29 cellular contexts compared by ENCODE assay signal in genomic region chr19:45021971-45022370, GRCh38. TPM values are rescaled to one million over a fixed set of nuclear protein-coding genes. Genes with fewer than 3 reads are reported as not detected.
DNase-seq lines count a peak whose midpoint lies in the region; ATAC-seq, FAIRE-seq and TF ChIP-seq lines count a peak whose summit lies in the region.
"Had no signal": no experiment of that assay in that cellular context is flagged by ENCODE, and none has a peak within 500 bp of the region (broad histone marks: within the 10 kb centered on the region; RNA-seq: fewer than 3 reads in every experiment).

No MANE protein-coding gene starts in this region.

- no peaks in the 10 kb centered on the region for H3K27me3 Mint-ChIP-seq in activated CD8-positive, alpha-beta memory T cell treated with anti-CD3 and anti-CD28 coated beads, Interleukin-2, amount 10 ng/mL, durations not matched to agents 7 days and 5 days
- no peaks in the 10 kb centered on the region for H3K27me3 Mint-ChIP-seq in memory B cell
- H3K27me3 Mint-ChIP-seq: B cell had no signal

- no peaks in the 10 kb centered on the region for H3K9me3 Mint-ChIP-seq in activated CD8-positive, alpha-beta memory T cell treated with anti-CD3 and anti-CD28 coated beads, Interleukin-2, amount 10 ng/mL, durations not matched to agents 7 days and 5 days (ENCODE audit: low read depth)
- no peaks in the 10 kb centered on the region for H3K9me3 Mint-ChIP-seq in memory B cell
- H3K9me3 Mint-ChIP-seq: HFFc6 had no signal

- peaks cover 5% of the 10 kb centered on the region for H3K4me1 Mint-ChIP-seq in activated CD8-positive, alpha-beta memory T cell treated with anti-CD3 and anti-CD28 coated beads, Interleukin-2, amount 10 ng/mL, durations not matched to agents 7 days and 5 days
- H3K4me1 Mint-ChIP-seq in memory B cell, result no peaks in the 10 kb centered on the region

- H3K79me2 ChIP-seq in K562 (ENCODE audit: control insufficient read depth, insufficient read depth, low read length), result no peaks in the 10 kb centered on the region
- no peaks in the 10 kb centered on the region for H3K79me2 ChIP-seq in osteoblast (ENCODE audit: insufficient read depth, low read length)

- H4K20me1 ChIP-seq in K562 (replicated peaks; ENCODE audit: control insufficient read depth, insufficient read depth, low read length), result no peaks in the 10 kb centered on the region
- no peaks in the 10 kb centered on the region for H4K20me1 ChIP-seq in osteoblast (ENCODE audit: insufficient read depth, low read length)

- no peak overlapping the region for H2AFZ ChIP-seq in K562 (ENCODE audit: low read depth, low read length)
- no peak overlapping the region for H2AFZ ChIP-seq in osteoblast (ENCODE audit: low read length)
- H2AFZ ChIP-seq: GM23248 had no signal

- H3K4me1 ChIP-seq in K562 (replicated peaks in 1 of 2; ENCODE audit: control insufficient read depth in 2 of 2, insufficient read depth in 2 of 2, low read length in 2 of 2) (peaks cover 0 to 5% of the 10 kb centered on the region in 2 experiments; a peak in 2 of 5 replicates), osteoblast (ENCODE audit: insufficient read depth, low read length) (peaks cover 3% of the 10 kb centered on the region)
- H3K4me1 ChIP-seq in effector memory CD4-positive, alpha-beta T cell (ENCODE audit: control insufficient read depth, insufficient read depth, low read length, poor library complexity, severe bottlenecking), result peaks cover 2% of the 10 kb centered on the region

- in situ Hi-C loops in K562 (cut with MboI), result no loop called here

- no TSS peak for BruUV-seq in K562 (replicated peaks; lab: Mats Ljungman, UMichigan)

- H3K27ac ChIP-seq in K562 (ENCODE audit: extremely low read depth, low read depth, low read length) (no peak overlapping the region), osteoblast (ENCODE audit: low read depth, low read length) (no peak overlapping the region)
- no peak overlapping the region for H3K27ac ChIP-seq in effector memory CD4-positive, alpha-beta T cell (ENCODE audit: insufficient read depth, low read length, poor library complexity, severe bottlenecking)
- H3K27ac ChIP-seq: 22Rv1, C4-2B, GM23248 had no signal

- H3K4me3 Mint-ChIP-seq in activated CD8-positive, alpha-beta memory T cell treated with anti-CD3 and anti-CD28 coated beads, Interleukin-2, amount 10 ng/mL, durations not matched to agents 7 days and 5 days, result no peak overlapping the region
- no peak overlapping the region for H3K4me3 Mint-ChIP-seq in memory B cell
- H3K4me3 Mint-ChIP-seq: B cell, HFFc6 had no signal

- TF ChIP-seq POLR2A in K562 (conservative IDR thresholded peaks at IDR 0.05), result no peak

- TF ChIP-seq CTCF in K562 (IDR thresholded peaks at IDR 0.05 in 2 of 3, conservative IDR thresholded peaks at IDR 0.05 in 1 of 3; ENCODE audit: insufficient read depth in 2 of 3, low read depth in 1 of 3, low read length in 3 of 3) (no peak), osteoblast (IDR thresholded peaks at IDR 0.05; ENCODE audit: extremely low read depth, low read depth, low read length) (no peak)

- no peak for ATAC-seq in activated CD8-positive, alpha-beta memory T cell treated with anti-CD3 and anti-CD28 coated beads, Interleukin-2, amount 10 ng/mL, durations not matched to agents 7 days and 5 days
- no peak for ATAC-seq in K562
- peak; percentile 22 for ATAC-seq in memory B cell (ENCODE audit: low read depth)
- ATAC-seq in left colon, result no peak
- ATAC-seq: PC-3 had no signal

- no peak for DNase-seq in activated CD8-positive, alpha-beta memory T cell treated with anti-CD3 and anti-CD28 coated beads, Interleukin-2, amount 10 ng/mL, durations not matched to agents 7 days and 5 days
- no peak for DNase-seq in activated CD8-positive, alpha-beta memory T cell treated with anti-CD3 and anti-CD28 coated beads for 24 hours
- DNase-seq in K562 (ENCODE audit: extremely low read depth in 1 of 4, low spot score in 3 of 4) (peak in 1 of 4 experiments; percentile 9), memory B cell (ENCODE audit: low spot score in 2 of 2) (no peak), osteoblast (ENCODE audit: insufficient read length, low spot score, missing footprints) (peak; percentile 4), amniotic stem cell (lab: John Stamatoyannopoulos, UW) (no peak), left colon (no peak)
- DNase-seq in effector memory CD4-positive, alpha-beta T cell, result no peak
- DNase-seq: Calu3; DMS153; DND-41; GM23248; HFFc6; KG1; MG63; NCI-H2081; NCI-H2171; NCI-H446; NCI-H524 treated with DMSO at 0.1 percent for 48 hours; NCI-H82; NK-92 treated with Interleukin-12 subunit alpha and Interleukin-12 subunit beta, amount 100 ng/mL, for 24 hours; PC-3; SK-N-SH had no signal

- CTCF ChIA-PET in activated CD8-positive, alpha-beta memory T cell treated with anti-CD3 and anti-CD28 coated beads, Interleukin-2, amount 10 ng/mL, durations not matched to agents 7 days and 5 days (lab: Charles Lee), result no interaction called here
- CTCF ChIA-PET in K562 (lab: Yijun Ruan, JAX; ENCODE audit: low intra/inter-chr PET ratio), result no interaction called here

- H3K27me3 ChIP-seq in K562 (ENCODE audit: control insufficient read depth in 2 of 2, insufficient read depth in 2 of 2, low read length in 2 of 2), result no peaks in the 10 kb centered on the region; a peak in 1 of 5 replicates
- no peaks in the 10 kb centered on the region for H3K27me3 ChIP-seq in osteoblast (ENCODE audit: insufficient read depth, low read length)
- no peaks in the 10 kb centered on the region for H3K27me3 ChIP-seq in effector memory CD4-positive, alpha-beta T cell (replicated peaks; ENCODE audit: control insufficient read depth, insufficient read depth, low read length, poor library complexity, severe bottlenecking)
- H3K27me3 ChIP-seq: MG63 had no signal

- no peaks in the 10 kb centered on the region for H3K36me3 ChIP-seq in K562 (ENCODE audit: control insufficient read depth, insufficient read depth, low read length)
- H3K36me3 ChIP-seq in osteoblast (ENCODE audit: insufficient read depth, low read length), result peaks cover 9% of the 10 kb centered on the region
- peaks cover 16% of the 10 kb centered on the region for H3K36me3 ChIP-seq in effector memory CD4-positive, alpha-beta T cell (ENCODE audit: control insufficient read depth, insufficient read depth, low read length)
- H3K36me3 ChIP-seq: HAP-1, MG63 had no signal

- intact Hi-C loops in K562 (cut with micrococcal nuclease) (no loop called here), left colon (cut with DNase I, micrococcal nuclease) (no loop called here)

- H3K9me1 ChIP-seq in K562 (ENCODE audit: control insufficient read depth, insufficient read depth, low read length), result no peaks in the 10 kb centered on the region

- H3K36me3 Mint-ChIP-seq in activated CD8-positive, alpha-beta memory T cell treated with anti-CD3 and anti-CD28 coated beads, Interleukin-2, amount 10 ng/mL, durations not matched to agents 7 days and 5 days, result peaks cover 8% of the 10 kb centered on the region
- peaks cover 17% of the 10 kb centered on the region for H3K36me3 Mint-ChIP-seq in memory B cell

- POLR2A ChIA-PET in K562 (lab: Yijun Ruan, JAX), result no interaction called here

- H3K9me3 ChIP-seq in K562 (replicated peaks; ENCODE audit: control insufficient read depth, insufficient read depth, low read depth, low read length), result no peaks in the 10 kb centered on the region
- H3K9me3 ChIP-seq in osteoblast (ENCODE audit: low read depth, low read length), result no peaks in the 10 kb centered on the region
- no peaks in the 10 kb centered on the region for H3K9me3 ChIP-seq in effector memory CD4-positive, alpha-beta T cell (ENCODE audit: control insufficient read depth, low read length)
- H3K9me3 ChIP-seq: HAP-1, MG63, SK-N-SH had no signal

- WGBS in K562 (ENCODE audit: insufficient coverage, low coverage, missing lambda C conversion rate), result 55% methylated on average over 14 of the region's 14 CpGs

- H3K4me2 ChIP-seq in K562 (ENCODE audit: insufficient read depth, low read length) (no peak overlapping the region), osteoblast (ENCODE audit: insufficient read depth, low read length) (no peak overlapping the region)
- H3K4me2 ChIP-seq: SK-N-SH had no signal

- peak overlapping the region; percentile 4 for H3K27ac Mint-ChIP-seq in activated CD8-positive, alpha-beta memory T cell treated with anti-CD3 and anti-CD28 coated beads, Interleukin-2, amount 10 ng/mL, durations not matched to agents 7 days and 5 days
- H3K27ac Mint-ChIP-seq in memory B cell, result peak overlapping the region; percentile 63
- H3K27ac Mint-ChIP-seq: B cell, HFFc6 had no signal

- H3K9ac ChIP-seq in K562 (ENCODE audit: insufficient read depth in 1 of 2, low read depth in 2 of 2, low read length in 2 of 2), result no peak overlapping the region
- H3K9ac ChIP-seq: GM23248, SK-N-SH had no signal

- TF ChIP-seq EP300 in K562 (IDR thresholded peaks at IDR 0.05; ENCODE audit: low read length), result no peak

- no peak for FAIRE-seq in K562 (lab: Jason Lieb, UNC)
- FAIRE-seq: GM18507, HTR-8/SVneo had no signal

- TF ChIP-seq RAD21 in K562 (CRISPR knock-in tag; conservative IDR thresholded peaks at IDR 0.05 in 1 of 2, IDR thresholded peaks at IDR 0.05 in 1 of 2), result no peak

- H3K4me3 ChIP-seq in K562, result no peak overlapping the region
- H3K4me3 ChIP-seq in osteoblast (ENCODE audit: insufficient read depth, low read length), result no peak overlapping the region
- no peak overlapping the region for H3K4me3 ChIP-seq in effector memory CD4-positive, alpha-beta T cell (ENCODE audit: insufficient read depth, low read depth, low read length, poor library complexity, severe bottlenecking)
- H3K4me3 ChIP-seq: GM23248, HAP-1, MG63 had no signal

RNA-seq across cellular contexts. Expression of gene CLASRP, which starts 16.9 kb away (rescaled TPM):
- 100 to 1,000 TPM; 114 to 121 TPM for total RNA-seq in activated CD8-positive, alpha-beta memory T cell treated with anti-CD3 and anti-CD28 coated beads, Interleukin-2, amount 10 ng/mL, durations not matched to agents 7 days and 5 days
- total RNA-seq in K562 (2011; cell fraction: chromatin; rRNA removed; ENCODE audit: low replicate concordance), result 297 and 460 TPM in 2 replicates
- 224 and 226 TPM in 2 replicates for total RNA-seq in K562 (2011; cell fraction: nucleolus; rRNA removed)
- total RNA-seq in K562 (2011; cell fraction: nucleoplasm; rRNA removed), result 233 and 263 TPM in 2 replicates
- total RNA-seq in K562 (2014; rRNA removed) (56.7 and 74.5 TPM in 2 replicates), K562 (2014; rRNA removed; fragmentation: Illumina TruSeq; extraction: Trizol) (31.1 and 34.6 TPM in 2 replicates), K562 (2015; rRNA removed; fragmentation: Illumina TruSeq; extraction: Trizol) (46.4 and 46.7 TPM in 2 replicates), K562 (2021) (81.6 and 86.3 TPM in 2 replicates), osteoblast (17.0 and 17.1 TPM in 2 replicates), left colon (10 to 100 TPM; 65.3 to 92.8 TPM)
- polyA plus RNA-seq in K562 (2011; rRNA removed) (34.4 and 55.3 TPM in 2 replicates), K562 (2014; fragmentation: Illumina TruSeq; extraction: Trizol) (44.0 and 45.2 TPM in 2 replicates), K562 (2014; fragmentation: Nextera tagmentation; extraction: Ambion mirVana) (1 to 10 TPM in 1 of 2 experiments, under 1 TPM in 1; 0.94 to 1.2 TPM), K562 (2014; rRNA removed) (72.2 and 80.0 TPM in 2 replicates)
- 18.3 and 19.8 TPM in 2 replicates for polyA plus RNA-seq in K562 (2011; cell fraction: cytosol; rRNA removed)
- 277 and 310 TPM in 2 replicates for polyA plus RNA-seq in K562 (2011; cell fraction: nucleus; rRNA removed)
- polyA plus RNA-seq in K562 (2012), result 71.3 and 94.7 TPM in 2 replicates
- 25.8 and 29.7 TPM in 2 replicates for polyA minus RNA-seq in K562 (2011; rRNA and poly(A)+ RNA removed)
- 18.8 and 19.3 TPM in 2 replicates for polyA minus RNA-seq in K562 (2011; cell fraction: cytosol; rRNA and poly(A)+ RNA removed)
- 39.9 and 51.1 TPM in 2 replicates for polyA minus RNA-seq in K562 (2011; cell fraction: nucleus; rRNA and poly(A)+ RNA removed)

RNA-seq across cellular contexts. Expression of gene RELB, which starts 20.7 kb away (rescaled TPM):
- 10 to 100 TPM; 22.4 to 58.8 TPM for total RNA-seq in activated CD8-positive, alpha-beta memory T cell treated with anti-CD3 and anti-CD28 coated beads, Interleukin-2, amount 10 ng/mL, durations not matched to agents 7 days and 5 days
- 1.5 TPM in 1 of 2 replicates, not detected in the other for total RNA-seq in K562 (2011; cell fraction: chromatin; rRNA removed; ENCODE audit: low replicate concordance)
- 0.67 and 0.92 TPM in 2 replicates for total RNA-seq in K562 (2011; cell fraction: nucleolus; rRNA removed)
- 0.88 and 1.2 TPM in 2 replicates for total RNA-seq in K562 (2011; cell fraction: nucleoplasm; rRNA removed)
- total RNA-seq in K562 (2014; rRNA removed), result 0.24 and 0.95 TPM in 2 replicates
- 0.15 and 0.29 TPM in 2 replicates for total RNA-seq in K562 (2014; rRNA removed; fragmentation: Illumina TruSeq; extraction: Trizol)
- 0.08 and 0.18 TPM in 2 replicates for total RNA-seq in K562 (2015; rRNA removed; fragmentation: Illumina TruSeq; extraction: Trizol)
- total RNA-seq in K562 (2021), result 0.89 and 1.1 TPM in 2 replicates
- 0.24 and 0.35 TPM in 2 replicates for polyA plus RNA-seq in K562 (2011; rRNA removed)
- polyA plus RNA-seq in K562 (2011; cell fraction: cytosol; rRNA removed), result 0.25 and 1.1 TPM in 2 replicates
- 0.41 and 0.68 TPM in 2 replicates for polyA plus RNA-seq in K562 (2011; cell fraction: nucleus; rRNA removed)
- 1.1 and 3.7 TPM in 2 replicates for polyA plus RNA-seq in K562 (2012)
- 0.17 and 0.28 TPM in 2 replicates for polyA plus RNA-seq in K562 (2014; fragmentation: Illumina TruSeq; extraction: Trizol)
- not detected for polyA plus RNA-seq in K562 (2014; fragmentation: Nextera tagmentation; extraction: Ambion mirVana)
- 1.1 and 2.1 TPM in 2 replicates for polyA plus RNA-seq in K562 (2014; rRNA removed)
- 0.24 and 0.35 TPM in 2 replicates for polyA minus RNA-seq in K562 (2011; rRNA and poly(A)+ RNA removed)
- polyA minus RNA-seq in K562 (2011; cell fraction: cytosol; rRNA and poly(A)+ RNA removed), result 0.57 and 1.4 TPM in 2 replicates
- 0.11 and 0.54 TPM in 2 replicates for polyA minus RNA-seq in K562 (2011; cell fraction: nucleus; rRNA and poly(A)+ RNA removed)
- total RNA-seq in osteoblast, result 8.5 and 9.8 TPM in 2 replicates
- total RNA-seq in left colon, result 10 to 100 TPM; 11.8 to 40.9 TPM

RNA-seq across cellular contexts. Expression of gene ZNF296, which starts 54.3 kb away (rescaled TPM):
- 1 to 10 TPM; 5.3 to 9.5 TPM for total RNA-seq in activated CD8-positive, alpha-beta memory T cell treated with anti-CD3 and anti-CD28 coated beads, Interleukin-2, amount 10 ng/mL, durations not matched to agents 7 days and 5 days
- 0.25 and 1.9 TPM in 2 replicates for total RNA-seq in K562 (2011; cell fraction: chromatin; rRNA removed; ENCODE audit: low replicate concordance)
- total RNA-seq in K562 (2011; cell fraction: nucleolus; rRNA removed), result 2.4 and 3.5 TPM in 2 replicates
- total RNA-seq in K562 (2011; cell fraction: nucleoplasm; rRNA removed), result 0.92 and 1.3 TPM in 2 replicates
- 1.5 and 2.7 TPM in 2 replicates for total RNA-seq in K562 (2014; rRNA removed)
- total RNA-seq in K562 (2014; rRNA removed; fragmentation: Illumina TruSeq; extraction: Trizol), result 0.07 TPM in 1 of 2 replicates, not detected in the other
- 0.54 and 0.72 TPM in 2 replicates for total RNA-seq in K562 (2015; rRNA removed; fragmentation: Illumina TruSeq; extraction: Trizol)
- 8.8 and 10.3 TPM in 2 replicates for total RNA-seq in K562 (2021)
- 0.13 and 0.28 TPM in 2 replicates for polyA plus RNA-seq in K562 (2011; rRNA removed)
- 0.24 and 1.1 TPM in 2 replicates for polyA plus RNA-seq in K562 (2011; cell fraction: cytosol; rRNA removed)
- 0.52 and 1.4 TPM in 2 replicates for polyA plus RNA-seq in K562 (2011; cell fraction: nucleus; rRNA removed)
- polyA plus RNA-seq in K562 (2012), result 3.2 and 3.6 TPM in 2 replicates
- polyA plus RNA-seq in K562 (2014; fragmentation: Illumina TruSeq; extraction: Trizol), result 0.39 and 2.0 TPM in 2 replicates
- polyA plus RNA-seq in K562 (2014; fragmentation: Nextera tagmentation; extraction: Ambion mirVana), result under 1 TPM in 1 of 2 experiments, not detected in 1; 0.03 TPM
- polyA plus RNA-seq in K562 (2014; rRNA removed), result 2.0 and 2.4 TPM in 2 replicates
- 0.11 and 0.21 TPM in 2 replicates for polyA minus RNA-seq in K562 (2011; rRNA and poly(A)+ RNA removed)
- polyA minus RNA-seq in K562 (2011; cell fraction: cytosol; rRNA and poly(A)+ RNA removed), result 2.0 and 3.5 TPM in 2 replicates
- 0.94 and 1.00 TPM in 2 replicates for polyA minus RNA-seq in K562 (2011; cell fraction: nucleus; rRNA and poly(A)+ RNA removed)
- under 0.01 TPM in 1 of 2 replicates, not detected in the other for total RNA-seq in osteoblast
- 1 to 10 TPM; 4.0 to 6.1 TPM for total RNA-seq in left colon
- total RNA-seq: GM23248 had no signal
- polyA plus RNA-seq: GM23248 had no signal

RNA-seq across cellular contexts. Expression of gene GEMIN7, which starts 57.1 kb away (rescaled TPM):
- 10 to 100 TPM; 26.2 to 34.4 TPM for total RNA-seq in activated CD8-positive, alpha-beta memory T cell treated with anti-CD3 and anti-CD28 coated beads, Interleukin-2, amount 10 ng/mL, durations not matched to agents 7 days and 5 days
- total RNA-seq in K562 (2011; cell fraction: chromatin; rRNA removed; ENCODE audit: low replicate concordance), result 22.7 and 62.8 TPM in 2 replicates
- total RNA-seq in K562 (2011; cell fraction: nucleolus; rRNA removed), result 37.2 and 43.2 TPM in 2 replicates
- total RNA-seq in K562 (2011; cell fraction: nucleoplasm; rRNA removed), result 26.5 and 32.7 TPM in 2 replicates
- total RNA-seq in K562 (2014; rRNA removed), result 54.9 and 62.7 TPM in 2 replicates
- total RNA-seq in K562 (2014; rRNA removed; fragmentation: Illumina TruSeq; extraction: Trizol), result 31.3 and 33.0 TPM in 2 replicates
- total RNA-seq in K562 (2015; rRNA removed; fragmentation: Illumina TruSeq; extraction: Trizol), result 39.5 and 42.3 TPM in 2 replicates
- total RNA-seq in K562 (2021), result 60.7 and 62.6 TPM in 2 replicates
- polyA plus RNA-seq in K562 (2011; rRNA removed), result 23.1 and 32.5 TPM in 2 replicates
- polyA plus RNA-seq in K562 (2011; cell fraction: cytosol; rRNA removed), result 41.8 and 86.0 TPM in 2 replicates
- 34.9 and 43.7 TPM in 2 replicates for polyA plus RNA-seq in K562 (2011; cell fraction: nucleus; rRNA removed)
- polyA plus RNA-seq in K562 (2012), result 41.3 and 54.9 TPM in 2 replicates
- polyA plus RNA-seq in K562 (2014; fragmentation: Illumina TruSeq; extraction: Trizol), result 32.6 and 50.6 TPM in 2 replicates
- polyA plus RNA-seq in K562 (2014; fragmentation: Nextera tagmentation; extraction: Ambion mirVana), result 100 to 1,000 TPM in 1 of 2 experiments, 10 to 100 TPM in 1; 84.9 to 124 TPM
- polyA plus RNA-seq in K562 (2014; rRNA removed), result 49.6 and 57.5 TPM in 2 replicates
- 5.7 and 7.6 TPM in 2 replicates for polyA minus RNA-seq in K562 (2011; rRNA and poly(A)+ RNA removed)
- polyA minus RNA-seq in K562 (2011; cell fraction: cytosol; rRNA and poly(A)+ RNA removed), result 17.8 and 23.9 TPM in 2 replicates
- 7.9 and 11.3 TPM in 2 replicates for polyA minus RNA-seq in K562 (2011; cell fraction: nucleus; rRNA and poly(A)+ RNA removed)
- 8.3 and 14.8 TPM in 2 replicates for total RNA-seq in osteoblast
- total RNA-seq in left colon, result 10 to 100 TPM; 18.1 to 22.8 TPM
